In the genomic region with DNA sequence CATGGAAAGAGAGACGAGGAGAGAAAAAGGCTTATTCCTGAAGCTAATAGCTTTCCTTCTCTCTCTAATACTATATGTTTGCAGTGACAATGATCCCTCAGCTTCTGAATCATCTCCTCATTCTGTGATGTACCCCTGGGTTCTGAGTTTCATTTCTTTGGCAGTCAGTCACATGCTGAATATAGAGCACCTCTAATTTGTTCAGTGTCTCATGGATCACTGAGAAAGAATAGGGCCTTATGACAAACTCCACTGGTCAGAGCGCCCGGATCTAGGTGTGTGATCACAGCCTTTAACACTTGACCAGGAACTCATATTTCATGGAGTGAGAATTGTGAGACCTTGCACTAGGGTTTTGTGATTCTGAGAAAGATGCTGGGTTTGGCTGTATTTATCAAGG, we compare ENCODE assay signal across 1 cellular context. TPM values are rescaled to one million over a fixed set of nuclear protein-coding genes. Genes with fewer than 3 reads are reported as not detected.
"Had no signal": no experiment of that assay in that cellular context is flagged by ENCODE, and none has a peak within 500 bp of the region (broad histone marks: within the 10 kb centered on the region; RNA-seq: fewer than 3 reads in every experiment).

No MANE protein-coding gene starts in this region.

RNA-seq across cellular contexts. Expression of gene CCN1, which starts 54.3 kb away (rescaled TPM):
- total RNA-seq: T-helper 1 cell treated with Interleukin-12 subunit alpha and Interleukin-12 subunit beta and Interleukin-4 antibody, amounts not matched to agents 30 ng/mL and 1 ng/mL, for 36 hours had no signal
